In genomic region chr18:51196116-51196810, GRCh38 we compare ENCODE assay signal across 8 cellular contexts. TPM values are rescaled to one million over a fixed set of nuclear protein-coding genes. Genes with fewer than 3 reads are reported as not detected.
DNase-seq lines count a peak whose midpoint lies in the region; ATAC-seq lines count a peak whose summit lies in the region.

No MANE protein-coding gene starts in this region.

- H3K4me3 ChIP-seq in SJSA1 (peak overlapping the region; percentile 91), skeletal muscle cell (ENCODE audit: low read depth, low read length) (peak overlapping the region; percentile 92)

- H3K9me3 ChIP-seq in SJSA1 (replicated peaks): 0 out of 2 replicates have a peak, but pooled peaks cover 3% of the 10 kb centered on the region

- DNase-seq in ELF-1 (ENCODE audit: low read depth, low spot score) (peak; percentile 57), SJSA1 (ENCODE audit: low read depth in 1 of 2, low spot score in 2 of 2) (no peak), hippocampal formation (lab: John Stamatoyannopoulos, UW) (peak; percentile 12 to 15), skeletal muscle cell (ENCODE audit: low read depth) (no peak), NOMO-1 (lab: John Stamatoyannopoulos, UW; ENCODE audit: unreplicated experiment in 2 of 2) (no peak)

- H3K36me3 ChIP-seq in SJSA1: peaks cover 20% of the 10 kb centered on the region

- H3K27ac ChIP-seq in SJSA1 (peak overlapping the region; percentile 62), angular gyrus (ENCODE audit: low read depth, low read length) (peak overlapping the region; percentile 80)

- peak; percentile 0 for ATAC-seq in HG02610 (IDR thresholded peaks at IDR 0.05; ENCODE audit: unreplicated experiment)
- no peak for ATAC-seq in HG03565 (IDR thresholded peaks at IDR 0.05; ENCODE audit: unreplicated experiment)

- H3K4me1 ChIP-seq in SJSA1 (replicated peaks): peaks cover 21% of the 10 kb centered on the region

- H3K27me3 ChIP-seq in SJSA1 (replicated peaks): no peaks in the 10 kb centered on the region

RNA-seq across cellular contexts. Expression of gene MEX3C, which starts 1.2 kb away (rescaled TPM):
- total RNA-seq in SJSA1 (2014; rRNA removed; shearing (Covaris generic)): 34.9 and 44.2 TPM in 2 replicates

Comparison
In these comparisons a context has a peak if more than half of its experiments do, and no peak if none do; other contexts are left out.
1. DNase-seq: peak in ELF-1 (single experiment) and hippocampal formation (2 of 2); none in SJSA1 (0 of 2), skeletal muscle cell (single experiment) and NOMO-1 (0 of 2).